Comparison of ENCODE assay signal across 11 cellular contexts in the genomic region with DNA sequence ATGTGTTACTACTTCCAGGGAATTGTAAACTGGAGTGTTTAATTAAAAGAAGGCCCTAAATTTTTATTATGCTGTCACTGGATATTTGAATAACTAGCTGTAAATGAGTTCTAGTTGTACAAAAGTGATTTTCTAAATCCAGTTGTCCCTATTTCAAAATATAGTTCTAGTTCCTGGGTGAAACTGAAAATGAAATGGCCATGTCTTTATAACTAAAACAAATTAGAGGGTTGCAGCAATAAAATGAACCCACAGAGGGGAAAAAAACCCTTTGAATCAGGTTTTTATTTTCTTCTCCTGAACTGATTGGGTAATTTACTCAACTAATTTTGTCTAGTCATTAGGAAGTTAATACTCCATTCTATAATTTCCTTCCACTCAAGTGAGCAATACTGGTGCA. TPM values are rescaled to one million over a fixed set of nuclear protein-coding genes. Genes with fewer than 3 reads are reported as not detected.
DNase-seq lines count a peak whose midpoint lies in the region; ATAC-seq, FAIRE-seq and TF ChIP-seq lines count a peak whose summit lies in the region.
"Had no signal": no experiment of that assay in that cellular context is flagged by ENCODE, and none has a peak within 500 bp of the region (broad histone marks: within the 10 kb centered on the region; RNA-seq: fewer than 3 reads in every experiment).

No MANE protein-coding gene starts in this region.

- no peak overlapping the region for H3K4me3 Mint-ChIP-seq in MCF 10A (ENCODE audit: unreplicated experiment)

- TF ChIP-seq CTCF in mammary epithelial cell (conservative IDR thresholded peaks at IDR 0.05 in 1 of 2, IDR thresholded peaks at IDR 0.05 in 1 of 2; ENCODE audit: extremely low read depth in 1 of 2, insufficient read depth in 1 of 2, low read depth in 1 of 2, low read length in 2 of 2): no peak
- TF ChIP-seq CTCF in MCF 10A (IDR thresholded peaks at IDR 0.05; ENCODE audit: unreplicated experiment): no peak
- no peak for TF ChIP-seq CTCF in foreskin keratinocyte (conservative IDR thresholded peaks at IDR 0.05)

- H3K36me3 Mint-ChIP-seq in MCF 10A (ENCODE audit: insufficient read depth, unreplicated experiment): no peaks in the 10 kb centered on the region

- BruUV-seq in mammary epithelial cell (replicated peaks; lab: Mats Ljungman, UMichigan) (no TSS peak), MCF 10A (replicated peaks; lab: Mats Ljungman, UMichigan) (no TSS peak)

- peaks cover 14% of the 10 kb centered on the region for H3K4me1 Mint-ChIP-seq in MCF 10A (ENCODE audit: insufficient read depth, unreplicated experiment)

- no peak for ATAC-seq in foreskin keratinocyte
- ATAC-seq in esophagus mucosa: no peak

- in situ Hi-C loops in mammary epithelial cell (cut with MboI; ENCODE audit: low sequenced_read_pairs in 2 of 2): no loop called here

- H3K9me3 Mint-ChIP-seq in MCF 10A (ENCODE audit: unreplicated experiment): no peaks in the 10 kb centered on the region

- H3K4me1 ChIP-seq in mammary epithelial cell (ENCODE audit: insufficient read depth, low read length): peaks cover 24% of the 10 kb centered on the region
- H3K4me1 ChIP-seq in SJSA1 (replicated peaks): peaks cover 74% of the 10 kb centered on the region
- peaks cover 20% of the 10 kb centered on the region for H3K4me1 ChIP-seq in foreskin keratinocyte

- no peaks in the 10 kb centered on the region for H3K79me2 ChIP-seq in mammary epithelial cell (ENCODE audit: insufficient read depth, low read length)

- intact Hi-C loops in mammary epithelial cell (cut with micrococcal nuclease): loop anchor here (2.0 kb wide), 1 partner anchor 56 kb away; a partner anchor contains a TSS
- intact Hi-C loops in MCF 10A (cut with micrococcal nuclease): no loop called here

- peak overlapping the region; percentile 18 for H3K27ac ChIP-seq in mammary epithelial cell (ENCODE audit: insufficient read depth, low read depth, low read length)
- H3K27ac ChIP-seq in SJSA1: peak overlapping the region; percentile 56
- H3K27ac ChIP-seq in foreskin keratinocyte: peak overlapping the region; percentile 76
- H3K27ac ChIP-seq in temporal lobe (ENCODE audit: low read depth, low read length): peak overlapping the region; percentile 5
- H3K27ac ChIP-seq: thyroid gland had no signal

- H3K36me3 ChIP-seq in mammary epithelial cell (ENCODE audit: insufficient read depth, low read length): no peaks in the 10 kb centered on the region
- H3K36me3 ChIP-seq in SJSA1: no peaks in the 10 kb centered on the region; the same call in 1 of the 2 replicates
- H3K36me3 ChIP-seq: thyroid gland had no signal

- peak overlapping the region; percentile 12 for H3K4me2 ChIP-seq in mammary epithelial cell (ENCODE audit: insufficient read depth, low read depth, low read length)

- H3K9ac ChIP-seq in mammary epithelial cell (ENCODE audit: insufficient read depth, low read length): no peak overlapping the region

- H3K27me3 ChIP-seq in mammary epithelial cell (ENCODE audit: insufficient read depth, low read length) (no peaks in the 10 kb centered on the region), SJSA1 (replicated peaks) (no peaks in the 10 kb centered on the region), foreskin keratinocyte (no peaks in the 10 kb centered on the region)
- H3K27me3 ChIP-seq: thyroid gland had no signal

- H3K9me3 ChIP-seq in mammary epithelial cell (replicated peaks; ENCODE audit: insufficient read depth, low read length) (no peaks in the 10 kb centered on the region), SJSA1 (replicated peaks) (no peaks in the 10 kb centered on the region)
- H3K9me3 ChIP-seq: thyroid gland had no signal

- POLR2A ChIA-PET in MCF 10A (lab: Yijun Ruan, JAX): interaction anchor here (0.7 to 2.0 kb wide), 7 partner anchors 8 to 113 kb away, joined by 3 to 15 read pairs (median 4); a partner anchor contains a TSS

- dilution Hi-C loops in mammary epithelial cell (cut with HindIII; ENCODE audit: low sequenced_read_pairs): no loop called here

- H3K27me3 Mint-ChIP-seq in MCF 10A (ENCODE audit: insufficient read depth, unreplicated experiment): no peaks in the 10 kb centered on the region

- CTCF ChIA-PET in mammary epithelial cell (lab: Charles Lee; ENCODE audit: low non-redundant PET): no interaction called here
- CTCF ChIA-PET in MCF 10A (lab: Yijun Ruan, JAX): no interaction called here

- H3K4me3 ChIP-seq in mammary epithelial cell (replicated peaks in 1 of 3; ENCODE audit: insufficient read depth in 1 of 3, low read depth in 2 of 3, low read length in 3 of 3): no peak overlapping the region
- H3K4me3 ChIP-seq in SJSA1: no peak overlapping the region
- H3K4me3 ChIP-seq: thyroid gland had no signal

- no peak for FAIRE-seq in GM19239 (lab: Jason Lieb, UNC)

- no peaks in the 10 kb centered on the region for H4K20me1 ChIP-seq in mammary epithelial cell (ENCODE audit: insufficient read depth, low read length)

- no peak overlapping the region for H2AFZ ChIP-seq in mammary epithelial cell (ENCODE audit: low read depth, low read length)

- DNase-seq in mammary epithelial cell (no peak), MCF 10A (ENCODE audit: unreplicated experiment) (no peak), SJSA1 (ENCODE audit: low read depth in 1 of 2, low spot score in 2 of 2) (no peak), foreskin keratinocyte (no peak), GM19239 (ENCODE audit: insufficient read length, low spot score) (no peak)
- DNase-seq in stimulated activated naive CD4-positive, alpha-beta T cell (lab: John Stamatoyannopoulos, UW): no peak
- DNase-seq: NCI-H1092, NCI-H510A treated with DMSO at 0.1 percent for 48 hours, thyroid gland had no signal

- no peak overlapping the region for H3K27ac Mint-ChIP-seq in MCF 10A (ENCODE audit: low read depth, unreplicated experiment)

RNA-seq across cellular contexts. Expression of a gene that starts 55.6 kb away (rescaled TPM):
- 10 to 100 TPM; 25.7 to 43.3 TPM for total RNA-seq in mammary epithelial cell
- 9.2 TPM for polyA plus RNA-seq in mammary epithelial cell
- polyA minus RNA-seq in mammary epithelial cell: 8.3 TPM
- total RNA-seq in MCF 10A (2022): 30.2 and 36.0 TPM in 2 replicates
- 35.6 and 49.5 TPM in 2 replicates for total RNA-seq in SJSA1 (2014; rRNA removed; shearing (Covaris generic))
- total RNA-seq in foreskin keratinocyte: 16.8 and 17.3 TPM in 2 replicates
- 3.3 and 4.7 TPM in 2 replicates for polyA plus RNA-seq in foreskin keratinocyte
- 79.7 TPM for total RNA-seq in temporal lobe
- total RNA-seq in esophagus mucosa: 12.4 TPM

Comparison
In these comparisons a context has a peak if more than half of its experiments do, and no peak if none do; other contexts are left out.
1. H3K27ac ChIP-seq: peak in every context shown above with its lines; median percentile 76 in foreskin keratinocyte; 56 in SJSA1; 18 in mammary epithelial cell; 5 in temporal lobe.